In the genomic region with DNA sequence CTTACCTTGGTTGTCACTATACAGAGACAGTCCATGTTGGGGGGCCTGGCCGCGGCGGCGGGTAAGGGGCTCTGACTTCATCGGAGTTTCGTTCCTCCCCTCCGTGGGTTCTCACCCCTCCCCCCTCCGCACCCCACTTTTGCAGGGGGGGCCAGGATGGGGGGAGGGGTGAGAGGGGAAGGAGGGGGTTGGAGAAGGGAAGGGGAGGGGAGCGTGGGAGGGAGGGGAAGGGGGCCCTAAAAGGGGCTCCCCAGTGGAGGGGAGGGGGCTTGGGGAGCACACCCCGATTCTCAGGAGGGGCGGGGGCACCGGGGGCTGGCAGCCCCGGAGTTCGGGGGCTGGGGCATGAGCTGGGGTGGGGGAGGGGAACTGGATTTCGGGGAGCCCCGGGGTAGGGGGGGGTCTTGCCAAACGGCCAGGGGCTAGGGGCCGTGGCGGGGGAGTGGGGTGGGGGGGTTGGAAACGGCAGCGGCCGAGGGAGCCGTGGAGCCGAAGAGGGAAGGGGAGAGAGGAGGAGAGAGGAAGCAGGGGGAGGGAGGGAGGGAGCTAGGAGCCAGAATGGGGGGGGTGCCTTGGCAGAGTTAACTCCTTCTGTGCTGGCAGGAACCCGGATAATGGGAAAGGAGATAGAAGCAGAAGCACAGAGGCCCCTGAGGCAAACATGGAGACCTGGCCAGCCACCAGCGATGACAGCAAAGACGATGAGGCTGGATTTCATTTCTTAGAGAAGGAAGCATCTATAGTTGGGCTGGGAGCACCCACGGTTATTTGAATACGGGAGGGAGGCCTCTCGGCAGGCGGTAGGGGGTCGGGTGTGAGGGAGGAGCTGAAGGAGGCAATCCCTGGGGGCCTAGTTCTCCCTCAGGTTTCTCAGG, we compare ENCODE assay signal across 8 cellular contexts. TPM values are rescaled to one million over a fixed set of nuclear protein-coding genes. Genes with fewer than 3 reads are reported as not detected.
DNase-seq lines count a peak whose midpoint lies in the region; ATAC-seq, FAIRE-seq and TF ChIP-seq lines count a peak whose summit lies in the region.

No MANE protein-coding gene starts in this region.

- peak; percentile 28 for TF ChIP-seq POLR2A in GM19099 (IDR thresholded peaks at IDR 0.05; ENCODE audit: extremely low read depth, insufficient read length, low read depth)

- peaks cover 59% of the 10 kb centered on the region for H3K4me1 ChIP-seq in SJSA1 (replicated peaks)
- peaks cover 45 to 60% of the 10 kb centered on the region in 2 donors for H3K4me1 ChIP-seq in duodenal mucosa (ENCODE audit: control insufficient read depth in 1 of 2, insufficient read depth in 2 of 2, low read length in 2 of 2)

- H3K27me3 ChIP-seq in SJSA1 (replicated peaks) (no peaks in the 10 kb centered on the region), duodenal mucosa (ENCODE audit: control insufficient read depth in 1 of 2, insufficient read depth in 2 of 2, low read length in 2 of 2) (no peaks in the 10 kb centered on the region)

- H3K9me3 Mint-ChIP-seq in mesothelial cell of epicardium, result no peaks in the 10 kb centered on the region

- peak overlapping the region; percentile 93 for H3K27ac Mint-ChIP-seq in mesothelial cell of epicardium

- no peaks in the 10 kb centered on the region for H3K27me3 Mint-ChIP-seq in mesothelial cell of epicardium (ENCODE audit: low read depth)

- CTCF ChIA-PET in AG04449 (lab: Yijun Ruan, JAX), result no interaction called here

- H3K36me3 Mint-ChIP-seq in mesothelial cell of epicardium, result no peaks in the 10 kb centered on the region

- H3K36me3 ChIP-seq in SJSA1 (peaks cover 27% of the 10 kb centered on the region), duodenal mucosa (ENCODE audit: control insufficient read depth in 1 of 2, insufficient read depth in 2 of 2, low read length in 2 of 2) (peaks cover 12 to 14% of the 10 kb centered on the region in 2 donors)

- H3K9ac ChIP-seq in duodenal mucosa (ENCODE audit: low read depth in 1 of 2, low read length in 2 of 2), result peak overlapping the region; percentile 32 to 55

- peaks cover 66% of the 10 kb centered on the region for H3K4me1 Mint-ChIP-seq in mesothelial cell of epicardium

- H3K27ac ChIP-seq in SJSA1 (no peak overlapping the region), duodenal mucosa (ENCODE audit: low read depth, low read length) (no peak overlapping the region)

- ATAC-seq in HG03520 (IDR thresholded peaks at IDR 0.05; ENCODE audit: unreplicated experiment), result no peak

- DNase-seq in AG04449 (ENCODE audit: low read depth, low spot score) (no peak), SJSA1 (ENCODE audit: low read depth in 1 of 2, low spot score in 2 of 2) (no peak), mesothelial cell of epicardium (ENCODE audit: low spot score in 2 of 2, unreplicated experiment in 2 of 2) (peak in 1 of 2 experiments; percentile 52), urothelium cell line (ENCODE audit: low spot score) (peak; percentile 48)
- no peak for DNase-seq in activated CD4-positive, CD25-positive, alpha-beta regulatory T cell (lab: John Stamatoyannopoulos, UW)

- H3K9me3 ChIP-seq in SJSA1 (replicated peaks) (no peaks in the 10 kb centered on the region), duodenal mucosa (ENCODE audit: control insufficient read depth in 1 of 2, low read length in 2 of 2) (no peaks in the 10 kb centered on the region)

- H3K4me3 Mint-ChIP-seq in mesothelial cell of epicardium, result peak overlapping the region; percentile 92

- no peak for FAIRE-seq in urothelium cell line (lab: Jason Lieb, UNC)

- no peak for TF ChIP-seq CTCF in AG04449 (IDR thresholded peaks at IDR 0.05; ENCODE audit: insufficient read depth, low read length, missing control alignments)
- no peak for TF ChIP-seq CTCF in mesothelial cell of epicardium (IDR thresholded peaks at IDR 0.05; ENCODE audit: unreplicated experiment)

- POLR2A ChIA-PET in AG04449 (lab: Yijun Ruan, JAX), result no interaction called here

- H3K4me3 ChIP-seq in AG04449 (ENCODE audit: low read depth, low read length) (peak overlapping the region; percentile 66), SJSA1 (peak overlapping the region; percentile 26), duodenal mucosa (ENCODE audit: low read depth in 1 of 2, low read length in 2 of 2) (peak overlapping the region; percentile 43 to 59)

RNA-seq across cellular contexts. Expression of a gene that starts 2.3 kb away (rescaled TPM):
- 8.9 and 9.3 TPM in 2 replicates for total RNA-seq in SJSA1 (2014; rRNA removed; shearing (Covaris generic))
- 59.9 to 62.4 TPM (median 60.2 TPM) in 3 replicates for total RNA-seq in mesothelial cell of epicardium

RNA-seq across cellular contexts. Expression of a gene that starts 2.4 kb away (rescaled TPM):
- 205 and 227 TPM in 2 replicates for total RNA-seq in SJSA1 (2014; rRNA removed; shearing (Covaris generic))
- total RNA-seq in mesothelial cell of epicardium, result 385 to 424 TPM (median 410 TPM) in 3 replicates

RNA-seq across cellular contexts. Expression of a gene that starts 17.0 kb away (rescaled TPM):
- 30.6 and 45.3 TPM in 2 replicates for total RNA-seq in SJSA1 (2014; rRNA removed; shearing (Covaris generic))
- total RNA-seq in mesothelial cell of epicardium, result 87.3 to 96.1 TPM (median 94.0 TPM) in 3 replicates

RNA-seq across cellular contexts. Expression of a gene that starts 21.9 kb away (rescaled TPM):
- total RNA-seq in SJSA1 (2014; rRNA removed; shearing (Covaris generic)), result 27.5 and 30.3 TPM in 2 replicates
- 55.4 to 57.1 TPM (median 55.6 TPM) in 3 replicates for total RNA-seq in mesothelial cell of epicardium

RNA-seq across cellular contexts. Expression of a gene that starts 24.9 kb away (rescaled TPM):
- 139 and 146 TPM in 2 replicates for total RNA-seq in SJSA1 (2014; rRNA removed; shearing (Covaris generic))
- total RNA-seq in mesothelial cell of epicardium, result 424 to 451 TPM (median 429 TPM) in 3 replicates
